Comparison of ENCODE assay signal across 17 cellular contexts in genomic region chr2:44009136-44009744, GRCh38. TPM values are rescaled to one million over a fixed set of nuclear protein-coding genes. Genes with fewer than 3 reads are reported as not detected.
A peak's percentile ranks its signal among the peaks of the same experiment; 100 is the strongest.
DNase-seq lines count a peak whose midpoint lies in the region; ATAC-seq and TF ChIP-seq lines count a peak whose summit lies in the region.
"Had no signal": no experiment of that assay in that cellular context is flagged by ENCODE, and none has a peak within 500 bp of the region (broad histone marks: within the 10 kb centered on the region; RNA-seq: fewer than 3 reads in every experiment).

No MANE protein-coding gene starts in this region.

- peaks cover 11 to 15% of the 10 kb centered on the region in 2 experiments for H3K4me1 Mint-ChIP-seq in H9
- H3K4me1 Mint-ChIP-seq in WTC11: peaks cover 15% of the 10 kb centered on the region
- no peaks in the 10 kb centered on the region for H3K4me1 Mint-ChIP-seq in neural crest cell

- H3K4me1 ChIP-seq in A673 (ENCODE audit: insufficient read depth, low read length, poor library complexity, severe bottlenecking) (no peaks in the 10 kb centered on the region), H9 (ENCODE audit: insufficient read depth, low read length) (no peaks in the 10 kb centered on the region; the same call in 1 of the 2 replicates), body of pancreas (no peaks in the 10 kb centered on the region)
- H3K4me1 ChIP-seq: prostate gland had no signal

- BruUV-seq in A673 (replicated peaks; lab: Mats Ljungman, UMichigan): no TSS peak

- H3K4me3 ChIP-seq in A673 (ENCODE audit: low read depth, low read length, poor library complexity, severe bottlenecking) (no peak overlapping the region), body of pancreas (no peak overlapping the region)
- H3K4me3 ChIP-seq: prostate gland had no signal

- H3K56ac ChIP-seq in H9 (ENCODE audit: insufficient read length, low read depth, low read length): no peak overlapping the region

- no CpG with 5 or more reads among the region's 3 CpGs for WGBS in H9 (ENCODE audit: extremely low coverage, insufficient read length, low lambda C conversion rate)
- 61 to 77% methylated on average over 3 of the region's 3 CpGs for WGBS in body of pancreas, 2 donors

- no peak overlapping the region for H3K18ac ChIP-seq in H9 (ENCODE audit: insufficient read length, low read depth, low read length)

- ATAC-seq in WTC11: peak; percentile 69
- no peak for ATAC-seq in body of pancreas

- H3K4ac ChIP-seq in H9 (ENCODE audit: low read depth, low read length): no peak overlapping the region

- no peak overlapping the region for H2BK12ac ChIP-seq in H9 (ENCODE audit: insufficient read length, low read depth, low read length)

- H4K91ac ChIP-seq in H9 (ENCODE audit: insufficient read length, low read depth, low read length): no peak overlapping the region

- H2BK5ac ChIP-seq in H9 (ENCODE audit: insufficient read length, low read length): no peak overlapping the region

- no peak overlapping the region for H3K14ac ChIP-seq in H9 (ENCODE audit: insufficient read depth, low read length)

- H3K9ac ChIP-seq in H9 (ENCODE audit: extremely low read depth, insufficient read length, low read length): no peak overlapping the region

- H3K23me2 ChIP-seq in H9 (ENCODE audit: insufficient read length, low read depth, low read length, poor library complexity, severe bottlenecking): no peaks in the 10 kb centered on the region

- TF ChIP-seq POLR2A in body of pancreas (IDR thresholded peaks at IDR 0.05): no peak
- no peak for TF ChIP-seq POLR2A in erythroblast (IDR thresholded peaks at IDR 0.05; ENCODE audit: low read length)

- H3K36me3 ChIP-seq in A673 (ENCODE audit: insufficient read depth, low read length, poor library complexity, severe bottlenecking) (no peaks in the 10 kb centered on the region), body of pancreas (replicated peaks in 1 of 2; ENCODE audit: insufficient read depth in 1 of 2, low read depth in 2 of 2) (no peaks in the 10 kb centered on the region)
- H3K36me3 ChIP-seq: prostate gland had no signal

- no peaks in the 10 kb centered on the region for H4K20me1 ChIP-seq in H9 (ENCODE audit: control insufficient read depth, insufficient read depth, insufficient read length)

- H3K4me3 Mint-ChIP-seq in H9 (no peak overlapping the region), WTC11 (no peak overlapping the region), neural crest cell (no peak overlapping the region)

- no peak overlapping the region for H2BK15ac ChIP-seq in H9 (ENCODE audit: low read depth, low read length)

- H3K9me3 Mint-ChIP-seq in H9 (no peaks in the 10 kb centered on the region), WTC11 (no peaks in the 10 kb centered on the region), neural crest cell (no peaks in the 10 kb centered on the region)

- H2AK5ac ChIP-seq in H9 (ENCODE audit: insufficient read length, low read length): no peak overlapping the region

- intact Hi-C loops in A673 (cut with micrococcal nuclease; ENCODE audit: unreplicated experiment) (no loop called here), body of pancreas (cut with DNase I) (no loop called here)

- H4K5ac ChIP-seq in H9 (ENCODE audit: insufficient read length, low read depth, low read length): no peak overlapping the region

- H3K23ac ChIP-seq in H9 (ENCODE audit: insufficient read length, low read depth, low read length): no peak overlapping the region

- H4K8ac ChIP-seq in H9 (replicated peaks; ENCODE audit: insufficient read length, low read depth, low read length): no peak overlapping the region

- no peaks in the 10 kb centered on the region for H3K79me2 ChIP-seq in H9 (ENCODE audit: insufficient read depth, low read length)

- no peaks in the 10 kb centered on the region for H3K79me1 ChIP-seq in H9 (ENCODE audit: insufficient read depth, low read depth, low read length, poor library complexity, severe bottlenecking)

- no peak overlapping the region for H2BK120ac ChIP-seq in H9 (ENCODE audit: low read depth, low read length, poor library complexity, severe bottlenecking)

- no peak overlapping the region for H3K27ac Mint-ChIP-seq in H9
- H3K27ac Mint-ChIP-seq in WTC11: no peak overlapping the region
- H3K27ac Mint-ChIP-seq in neural crest cell (ENCODE audit: unreplicated experiment): no peak overlapping the region

- H2BK20ac ChIP-seq in H9 (ENCODE audit: low read depth, low read length, poor library complexity, severe bottlenecking): no peak overlapping the region

- POLR2A ChIA-PET in A673 (lab: Charles Lee; ENCODE audit: low non-redundant PET) (no interaction called here), WTC11 (lab: Charles Lee) (interaction anchor here (0.6 kb wide), 1 partner anchor 9 kb away, joined by 5 read pairs; no protein-coding TSS in a partner anchor)

- 0 out of 2 replicates have a peak, but pooled peaks have one; percentile 20 for TF ChIP-seq CTCF in A673 (conservative IDR thresholded peaks at IDR 0.05; ENCODE audit: low read depth, low read length)
- TF ChIP-seq CTCF in H9 (conservative IDR thresholded peaks at IDR 0.05): peak; percentile 44
- TF ChIP-seq CTCF in WTC11 (IDR thresholded peaks at IDR 0.05): no peak
- TF ChIP-seq CTCF in neural crest cell (conservative IDR thresholded peaks at IDR 0.05): peak; percentile 22
- no peak for TF ChIP-seq CTCF in body of pancreas (IDR thresholded peaks at IDR 0.05)

- H3K36me3 Mint-ChIP-seq in H9 (ENCODE audit: insufficient read depth in 1 of 3, low read depth in 3 of 3) (no peaks in the 10 kb centered on the region), WTC11 (no peaks in the 10 kb centered on the region), neural crest cell (ENCODE audit: low read depth) (no peaks in the 10 kb centered on the region)

- H3K27ac ChIP-seq in A673 (ENCODE audit: low read depth, low read length, poor library complexity, severe bottlenecking) (no peak overlapping the region), H9 (ENCODE audit: insufficient read length, low read depth, low read length) (no peak overlapping the region), body of pancreas (no peak overlapping the region)
- H3K27ac ChIP-seq: prostate gland had no signal

- no peak for DNase-seq in A673 (ENCODE audit: low spot score)
- no peak for DNase-seq in H9
- DNase-seq in WTC11 (ENCODE audit: low spot score): no peak
- no peak for DNase-seq in neural crest cell (ENCODE audit: low read depth, low spot score)
- no peak for DNase-seq in kidney tubule cell (ENCODE audit: low spot score)
- no peak for DNase-seq in body of pancreas
- no peak for DNase-seq in erythroblast (lab: John Stamatoyannopoulos, UW)
- DNase-seq in hypothalamus (lab: John Stamatoyannopoulos, UW): no peak
- DNase-seq: activated CD4-positive, alpha-beta T cell treated with anti-CD3 and anti-CD28 coated beads, Interleukin-2, amount 50 U/mL, for 1 hour; activated naive CD4-positive, alpha-beta T cell treated with anti-CD3 and anti-CD28 coated beads, Interleukin-2, amount 50 U/mL, for 16 hours; central memory CD4-positive, alpha-beta T cell; dorsolateral prefrontal cortex; mammary epithelial cell; NCI-H1436 treated with DMSO at 0.1 percent for 48 hours; NCI-H510A treated with DMSO at 0.1 percent for 48 hours; T-helper 9 cell had no signal

- no peaks in the 10 kb centered on the region for H3K27me3 Mint-ChIP-seq in H9 (ENCODE audit: low read depth)
- H3K27me3 Mint-ChIP-seq in WTC11 (ENCODE audit: low read depth): no peaks in the 10 kb centered on the region; the same call in 1 of the 2 replicates
- H3K27me3 Mint-ChIP-seq in neural crest cell (ENCODE audit: low read depth): peaks cover 55% of the 10 kb centered on the region

- no peak overlapping the region for H3T11ph ChIP-seq in H9 (ENCODE audit: low read length)

- H3K4me2 ChIP-seq in H9 (ENCODE audit: insufficient read depth, insufficient read length, low read length): no peak overlapping the region

- CTCF ChIA-PET in A673 (lab: Charles Lee) (no interaction called here), WTC11 (lab: Charles Lee) (interaction anchor here (0.7 to 1.1 kb wide), 3 partner anchors 173 to 533 kb away, joined by 3 read pairs; no protein-coding TSS in a partner anchor)

- H3K9me3 ChIP-seq in A673 (ENCODE audit: low read depth, low read length, poor library complexity, severe bottlenecking): no peaks in the 10 kb centered on the region
- no peaks in the 10 kb centered on the region for H3K9me3 ChIP-seq in H9 (ENCODE audit: control insufficient read depth, low read depth, low read length)
- H3K9me3 ChIP-seq in body of pancreas: no peaks in the 10 kb centered on the region
- H3K9me3 ChIP-seq: prostate gland had no signal

- H2AFZ ChIP-seq in H9 (ENCODE audit: low read length): no peak overlapping the region

- H3K27me3 ChIP-seq in A673 (replicated peaks; ENCODE audit: insufficient read depth, low read depth, low read length, poor library complexity) (peaks cover 6% of the 10 kb centered on the region), H9 (ENCODE audit: insufficient read depth, low read length) (no peaks in the 10 kb centered on the region), body of pancreas (no peaks in the 10 kb centered on the region)

TF ChIP-seq in WTC11, 78 proteins besides CTCF, POLR2A, EP300 and RAD21:
- TF ChIP-seq ZNF121 (CRISPR knock-in tag; IDR thresholded peaks at IDR 0.05) (no peak), OVOL2 (CRISPR knock-in tag; IDR thresholded peaks at IDR 0.05; ENCODE audit: borderline replicate concordance) (no peak)
TF ChIP-seq in WTC11: peak in this region for 0.

RNA-seq across cellular contexts. Expression of gene LRPPRC, which starts 13.5 kb away (rescaled TPM):
- total RNA-seq in A673 (2021): 136 and 144 TPM in 2 replicates
- 182 and 183 TPM in 2 replicates for total RNA-seq in H9 (2021)
- total RNA-seq in WTC11 (2021): 220 to 253 TPM (median 228 TPM) in 3 replicates
- 131 and 138 TPM in 2 replicates for total RNA-seq in neural crest cell
- 10 to 100 TPM; 33.5 to 50.8 TPM for total RNA-seq in body of pancreas

Comparison
In these comparisons a context has a peak if more than half of its experiments do, and no peak if none do; other contexts are left out.
1. CTCF ChIP-seq: peak in A673 (single experiment), H9 (single experiment) and neural crest cell (single experiment); none in WTC11 (single experiment) and body of pancreas (0 of 7).